7 cellular contexts compared by ENCODE assay signal in the genomic region with DNA sequence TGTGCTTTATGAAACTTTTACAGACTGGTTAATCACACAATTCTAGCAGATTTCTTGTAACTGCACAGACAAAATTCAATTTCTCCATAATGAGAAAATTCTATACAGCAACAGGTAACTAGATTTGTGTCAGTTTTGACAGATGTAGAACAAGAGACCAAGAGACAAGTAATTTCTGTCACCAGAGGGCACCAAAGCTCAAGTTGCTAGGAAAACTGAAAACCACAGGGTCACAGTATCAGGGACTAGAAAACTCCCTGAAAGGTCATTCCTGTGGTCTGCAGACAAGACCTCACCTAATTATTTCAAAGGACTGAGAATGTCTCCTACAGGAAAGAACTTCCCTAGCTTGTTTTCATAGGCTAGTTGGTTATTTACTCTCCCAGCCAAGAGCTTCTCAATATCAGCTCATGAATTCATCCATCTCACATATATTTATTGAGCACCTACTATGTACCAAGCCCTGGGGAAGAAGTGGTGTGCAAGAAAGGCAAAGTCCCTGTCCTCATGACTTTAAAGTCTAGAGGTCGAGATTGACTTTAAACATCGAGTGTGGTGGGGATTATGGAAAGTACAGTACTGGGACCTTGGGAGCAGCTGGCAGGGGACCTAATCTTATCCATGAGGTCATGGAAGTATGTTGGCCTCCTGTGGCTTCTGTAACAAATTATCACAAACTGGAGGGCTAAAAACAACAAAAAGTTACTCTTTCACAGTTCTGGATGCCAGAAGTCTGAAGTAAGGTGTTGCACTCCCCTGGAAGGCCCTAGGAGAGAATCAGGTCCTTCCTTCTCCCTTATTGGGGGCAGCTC. TPM values are rescaled to one million over a fixed set of nuclear protein-coding genes. Genes with fewer than 3 reads are reported as not detected.
DNase-seq lines count a peak whose midpoint lies in the region; ATAC-seq, FAIRE-seq and TF ChIP-seq lines count a peak whose summit lies in the region.

No MANE protein-coding gene starts in this region.

- no peak for FAIRE-seq in small intestine (lab: Jason Lieb, UNC)

- H4K20me1 ChIP-seq in H9 (ENCODE audit: control insufficient read depth, insufficient read depth, insufficient read length), result no peaks in the 10 kb centered on the region

- H3K27ac ChIP-seq in H9 (ENCODE audit: insufficient read length, low read depth, low read length) (no peak overlapping the region), adrenal gland (no peak overlapping the region), right atrium auricular region (no peak overlapping the region), small intestine (ENCODE audit: low read depth in 1 of 2, low read length in 1 of 2) (no peak overlapping the region)

- TF ChIP-seq POLR2A in adrenal gland (IDR thresholded peaks at IDR 0.05), result no peak

- H3K56ac ChIP-seq in H9 (ENCODE audit: insufficient read length, low read depth, low read length), result no peak overlapping the region

- H3K9ac ChIP-seq in H9 (ENCODE audit: extremely low read depth, insufficient read length, low read length), result no peak overlapping the region

- no peak overlapping the region for H3K4me3 ChIP-seq in adrenal gland
- H3K4me3 ChIP-seq in right atrium auricular region, result no peak overlapping the region
- H3K4me3 ChIP-seq in small intestine (ENCODE audit: low read depth in 1 of 2, low read length in 2 of 2), result no peak overlapping the region

- no peak overlapping the region for H2BK20ac ChIP-seq in H9 (ENCODE audit: low read depth, low read length, poor library complexity, severe bottlenecking)

- no peak overlapping the region for H2BK12ac ChIP-seq in H9 (ENCODE audit: insufficient read length, low read depth, low read length)

- intact Hi-C loops in adrenal gland (cut with DNase I), result loop anchor here in 1 of 2 donors (5.0 kb wide), 1 partner anchor 49 kb away; no protein-coding TSS in a partner anchor

- H3K27me3 Mint-ChIP-seq in H9 (ENCODE audit: low read depth), result peaks cover 30% of the 10 kb centered on the region

- H3K27me3 ChIP-seq in H9 (ENCODE audit: insufficient read depth, low read length) (no peaks in the 10 kb centered on the region), adrenal gland (no peaks in the 10 kb centered on the region), right atrium auricular region (no peaks in the 10 kb centered on the region), small intestine (ENCODE audit: control insufficient read depth in 2 of 2, insufficient read depth in 2 of 2, low read length in 2 of 2) (no peaks in the 10 kb centered on the region)

- H3K36me3 Mint-ChIP-seq in H9 (ENCODE audit: insufficient read depth in 1 of 3, low read depth in 3 of 3), result no peaks in the 10 kb centered on the region

- peak; percentile 83 for TF ChIP-seq CTCF in H9 (conservative IDR thresholded peaks at IDR 0.05)
- peak; percentile 45 to 83 (median 64) for TF ChIP-seq CTCF in adrenal gland (IDR thresholded peaks at IDR 0.05)
- peak; percentile 51 to 75 for TF ChIP-seq CTCF in right atrium auricular region (IDR thresholded peaks at IDR 0.05)

- no peak overlapping the region for H2BK5ac ChIP-seq in H9 (ENCODE audit: insufficient read length, low read length)

- peaks cover 17 to 22% of the 10 kb centered on the region in 2 experiments for H3K4me1 Mint-ChIP-seq in H9

- H3K4me3 Mint-ChIP-seq in H9, result no peak overlapping the region

- no peak overlapping the region for H2AK5ac ChIP-seq in H9 (ENCODE audit: insufficient read length, low read length)

- no peak for ATAC-seq in HG02571 (IDR thresholded peaks at IDR 0.05; ENCODE audit: unreplicated experiment)

- H3K4me1 ChIP-seq in H9 (ENCODE audit: insufficient read depth, low read length) (no peaks in the 10 kb centered on the region), adrenal gland (replicated peaks in 1 of 2) (no peaks in the 10 kb centered on the region), right atrium auricular region (no peaks in the 10 kb centered on the region), small intestine (ENCODE audit: control insufficient read depth in 2 of 2, insufficient read depth in 1 of 2, low read depth in 1 of 2, low read length in 1 of 2) (no peaks in the 10 kb centered on the region)

- H3K79me1 ChIP-seq in H9 (ENCODE audit: insufficient read depth, low read depth, low read length, poor library complexity, severe bottlenecking), result no peaks in the 10 kb centered on the region

- H3K27ac Mint-ChIP-seq in H9, result no peak overlapping the region

- no peaks in the 10 kb centered on the region for H3K79me2 ChIP-seq in H9 (ENCODE audit: insufficient read depth, low read length)

- H3K9me3 ChIP-seq in H9 (ENCODE audit: control insufficient read depth, low read depth, low read length), result no peaks in the 10 kb centered on the region
- H3K9me3 ChIP-seq in adrenal gland (replicated peaks in 1 of 3), result no peaks in the 10 kb centered on the region
- no peaks in the 10 kb centered on the region for H3K9me3 ChIP-seq in right atrium auricular region
- H3K9me3 ChIP-seq in small intestine (ENCODE audit: control insufficient read depth, low read depth), result no peaks in the 10 kb centered on the region

- no peak overlapping the region for H3T11ph ChIP-seq in H9 (ENCODE audit: low read length)

- no peak overlapping the region for H3K23ac ChIP-seq in H9 (ENCODE audit: insufficient read length, low read depth, low read length)

- no CpG with 5 or more reads among the region's 2 CpGs for WGBS in H9 (ENCODE audit: extremely low coverage, insufficient read length, low lambda C conversion rate)
- WGBS in adrenal gland, 4 donors, result 24 to 33% (median 31%) methylated on average over 2 of the region's 2 CpGs
- 7 to 56% (median 10%) methylated on average over 2 of the region's 2 CpGs for WGBS in small intestine, 3 donors

- H3K36me3 ChIP-seq in adrenal gland (replicated peaks in 1 of 2) (no peaks in the 10 kb centered on the region), right atrium auricular region (no peaks in the 10 kb centered on the region), small intestine (ENCODE audit: control insufficient read depth in 2 of 2, insufficient read depth in 2 of 2, low read length in 2 of 2) (no peaks in the 10 kb centered on the region)

- no peak overlapping the region for H3K4ac ChIP-seq in H9 (ENCODE audit: low read depth, low read length)

- H4K8ac ChIP-seq in H9 (replicated peaks; ENCODE audit: insufficient read length, low read depth, low read length), result no peak overlapping the region

- H3K9me3 Mint-ChIP-seq in H9, result peaks cover 0 to 2% of the 10 kb centered on the region in 2 experiments; a peak in 2 of 5 replicates

- no peak overlapping the region for H3K4me2 ChIP-seq in H9 (ENCODE audit: insufficient read depth, insufficient read length, low read length)

- no peak overlapping the region for H4K5ac ChIP-seq in H9 (ENCODE audit: insufficient read length, low read depth, low read length)

- no peak overlapping the region for H4K91ac ChIP-seq in H9 (ENCODE audit: insufficient read length, low read depth, low read length)

- H2AFZ ChIP-seq in H9 (ENCODE audit: low read length), result no peak overlapping the region

- no peak overlapping the region for H2BK120ac ChIP-seq in H9 (ENCODE audit: low read depth, low read length, poor library complexity, severe bottlenecking)

- no peak overlapping the region for H3K14ac ChIP-seq in H9 (ENCODE audit: insufficient read depth, low read length)

- H3K23me2 ChIP-seq in H9 (ENCODE audit: insufficient read length, low read depth, low read length, poor library complexity, severe bottlenecking), result no peaks in the 10 kb centered on the region

- DNase-seq in DMS114 treated with DMSO at 0.1 percent for 48 hours (lab: John Stamatoyannopoulos, UW; ENCODE audit: unreplicated experiment) (peak; percentile 3), H9 (no peak), NCI-H345 (lab: John Stamatoyannopoulos, UW) (peak; percentile 55), adrenal gland (peak in 6 of 7 donors; percentile 33 to 64 (median 60)), right atrium auricular region (ENCODE audit: low spot score) (no peak), small intestine (peak; percentile 66)

- no peak overlapping the region for H2BK15ac ChIP-seq in H9 (ENCODE audit: low read depth, low read length)

- H3K18ac ChIP-seq in H9 (ENCODE audit: insufficient read length, low read depth, low read length), result no peak overlapping the region

RNA-seq across cellular contexts. Expression of a gene that starts 47.8 kb away (rescaled TPM):
- 1.5 and 1.7 TPM in 2 replicates for total RNA-seq in H9 (2021)
- 10 to 100 TPM; 36.6 to 49.1 (median 43.9) TPM for total RNA-seq in adrenal gland
- polyA plus RNA-seq in adrenal gland, result 10 to 100 TPM in 2 of 3 donors, 1 to 10 TPM in 1; 7.4 to 48.5 (median 10.9) TPM
- total RNA-seq in right atrium auricular region, result 10 to 100 TPM; 51.8 to 69.5 TPM
- 10 to 100 TPM in 1 of 3 donors, 1 to 10 TPM in 2; 2.7 to 17.1 (median 4.1) TPM for polyA plus RNA-seq in small intestine

Comparison
In these comparisons a context has a peak if more than half of its experiments do, and no peak if none do; other contexts are left out.
1. DNase-seq: peak in DMS114 treated with DMSO at 0.1 percent for 48 hours (single experiment), NCI-H345 (single experiment), adrenal gland (6 of 7) and small intestine (single experiment); none in H9 (single experiment) and right atrium auricular region (single experiment).
2. RNA of a gene that starts 47.8 kb away (total RNA-seq): 51.8 to 69.5 TPM in right atrium auricular region and 36.6 to 49.1 TPM in adrenal gland; 1.5 to 1.7 TPM in H9; every median in the first group is over 10 times any median in the second.
3. Peak in every context shown above with its lines, with median percentiles within 50 percentile points of each other: CTCF ChIP-seq.